Comparison of ENCODE assay signal across 1 cellular context in genomic region chr14:47302121-47302520, GRCh38.
TF ChIP-seq lines count a peak whose summit lies in the region.

No MANE protein-coding gene starts in this region.

TF ChIP-seq in A549, 52 proteins besides CTCF, POLR2A, EP300 and RAD21 (continued from another document):
- TF ChIP-seq MAZ (IDR thresholded peaks at IDR 0.05; ENCODE audit: borderline replicate concordance, low read depth, low read length): no peak
- TF ChIP-seq RNF2 (IDR thresholded peaks at IDR 0.05; ENCODE audit: borderline replicate concordance, low read depth): no peak
- TF ChIP-seq MAFK (IDR thresholded peaks at IDR 0.05; ENCODE audit: partially characterized antibody): no peak
- TF ChIP-seq, protein P1, sequence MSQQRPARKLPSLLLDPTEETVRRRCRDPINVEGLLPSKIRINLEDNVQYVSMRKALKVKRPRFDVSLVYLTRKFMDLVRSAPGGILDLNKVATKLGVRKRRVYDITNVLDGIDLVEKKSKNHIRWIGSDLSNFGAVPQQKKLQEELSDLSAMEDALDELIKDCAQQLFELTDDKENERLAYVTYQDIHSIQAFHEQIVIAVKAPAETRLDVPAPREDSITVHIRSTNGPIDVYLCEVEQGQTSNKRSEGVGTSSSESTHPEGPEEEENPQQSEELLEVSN (IDR thresholded peaks at IDR 0.05; ENCODE audit: borderline replicate concordance, low read depth): no peak
- no peak for TF ChIP-seq CEBPB (IDR thresholded peaks at IDR 0.05)
- no peak for TF ChIP-seq JUN (IDR thresholded peaks at IDR 0.05)
TF ChIP-seq in A549: peak in this region for 0.
